Comparison of ENCODE assay signal across 1 cellular context in the genomic region with DNA sequence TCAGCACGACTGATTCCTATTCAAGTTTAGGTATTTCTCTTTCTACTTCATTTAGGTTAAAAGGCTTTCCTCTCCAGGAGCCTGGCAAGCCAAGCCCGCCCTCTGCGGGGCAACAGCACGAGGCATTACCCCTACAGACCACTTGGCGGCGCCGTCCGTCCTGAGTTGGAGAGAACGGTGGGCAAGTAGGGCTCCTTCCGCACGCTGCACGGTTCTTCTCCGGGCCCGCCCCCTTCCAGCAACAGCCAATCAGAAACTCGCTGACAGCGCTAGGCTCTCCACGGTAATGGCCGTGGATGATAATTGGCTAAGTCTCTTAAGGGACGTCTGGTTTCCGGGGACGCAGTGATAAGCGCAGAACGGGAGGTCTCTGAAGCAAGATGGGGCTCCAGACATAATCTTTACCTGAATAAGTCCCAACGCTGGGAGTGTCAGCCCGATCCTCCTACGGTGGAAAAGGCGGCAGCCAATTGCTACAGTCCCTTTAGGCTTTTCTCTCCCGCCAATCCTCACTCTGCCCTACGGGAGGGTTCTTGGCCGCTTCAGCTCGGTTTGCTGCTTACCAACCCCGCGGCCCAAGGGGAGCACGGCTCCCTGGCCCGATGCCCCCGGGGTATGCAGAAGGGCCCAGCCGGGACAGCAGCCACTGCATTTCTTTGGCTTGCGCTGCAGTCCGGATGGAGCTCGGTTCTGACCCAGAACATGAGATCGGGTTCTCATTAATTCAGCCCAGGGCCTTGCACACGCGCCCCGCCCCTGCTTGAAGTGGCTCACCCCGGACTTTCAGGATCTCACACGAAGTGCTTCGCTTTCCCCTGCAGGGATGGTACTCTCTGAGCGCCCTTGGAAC.
TF ChIP-seq lines count a peak whose summit lies in the region.

No MANE protein-coding gene starts in this region.

TF ChIP-seq in HepG2, 621 proteins besides CTCF, POLR2A, EP300 and RAD21 (continued from another document and continues in another):
- no peak for TF ChIP-seq ZNF281 (CRISPR knock-in tag; IDR thresholded peaks at IDR 0.05; ENCODE audit: borderline replicate concordance)
- TF ChIP-seq ZNF883 (CRISPR knock-in tag; IDR thresholded peaks at IDR 0.05; ENCODE audit: not compliant biosample characterization) = peak; percentile 78
- no peak for TF ChIP-seq SUZ12 (IDR thresholded peaks at IDR 0.05; ENCODE audit: low read depth, low read length)
- TF ChIP-seq, protein P1, sequence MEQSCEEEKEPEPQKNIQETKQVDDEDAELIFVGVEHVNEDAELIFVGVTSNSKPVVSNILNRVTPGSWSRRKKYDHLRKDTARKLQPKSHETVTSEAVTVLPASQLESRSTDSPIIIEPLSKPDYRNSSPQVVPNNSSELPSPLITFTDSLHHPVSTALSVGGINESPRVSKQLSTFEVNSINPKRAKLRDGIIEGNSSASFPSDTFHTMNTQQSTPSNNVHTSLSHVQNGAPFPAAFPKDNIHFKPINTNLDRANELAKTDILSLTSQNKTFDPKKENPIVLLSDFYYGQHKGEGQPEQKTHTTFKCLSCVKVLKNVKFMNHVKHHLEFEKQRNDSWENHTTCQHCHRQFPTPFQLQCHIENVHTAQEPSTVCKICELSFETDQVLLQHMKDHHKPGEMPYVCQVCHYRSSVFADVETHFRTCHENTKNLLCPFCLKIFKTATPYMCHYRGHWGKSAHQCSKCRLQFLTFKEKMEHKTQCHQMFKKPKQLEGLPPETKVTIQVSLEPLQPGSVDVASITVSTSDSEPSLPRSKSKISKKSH (CRISPR knock-in tag; IDR thresholded peaks at IDR 0.05; ENCODE audit: borderline replicate concordance) = peak; percentile 71; the same call in 1 of the 2 replicates
- TF ChIP-seq SP140L (CRISPR knock-in tag; IDR thresholded peaks at IDR 0.05; ENCODE audit: borderline replicate concordance) = peak; percentile 92; the same call in 1 of the 2 replicates
- TF ChIP-seq ISX (CRISPR knock-in tag; conservative IDR thresholded peaks at IDR 0.05) = peak; percentile 2; the same call in 1 of the 2 replicates
- TF ChIP-seq, protein P2, sequence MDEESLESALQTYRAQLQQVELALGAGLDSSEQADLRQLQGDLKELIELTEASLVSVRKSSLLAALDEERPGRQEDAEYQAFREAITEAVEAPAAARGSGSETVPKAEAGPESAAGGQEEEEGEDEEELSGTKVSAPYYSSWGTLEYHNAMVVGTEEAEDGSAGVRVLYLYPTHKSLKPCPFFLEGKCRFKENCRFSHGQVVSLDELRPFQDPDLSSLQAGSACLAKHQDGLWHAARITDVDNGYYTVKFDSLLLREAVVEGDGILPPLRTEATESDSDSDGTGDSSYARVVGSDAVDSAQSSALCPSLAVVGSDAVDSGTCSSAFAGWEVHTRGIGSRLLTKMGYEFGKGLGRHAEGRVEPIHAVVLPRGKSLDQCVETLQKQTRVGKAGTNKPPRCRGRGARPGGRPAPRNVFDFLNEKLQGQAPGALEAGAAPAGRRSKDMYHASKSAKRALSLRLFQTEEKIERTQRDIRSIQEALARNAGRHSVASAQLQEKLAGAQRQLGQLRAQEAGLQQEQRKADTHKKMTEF (CRISPR knock-in tag; IDR thresholded peaks at IDR 0.05) = peak; percentile 93
- TF ChIP-seq FOXK2 (IDR thresholded peaks at IDR 0.05) = no peak
- peak; percentile 78; the same call in 1 of the 2 replicates for TF ChIP-seq ZNF33B (CRISPR knock-in tag; IDR thresholded peaks at IDR 0.05)
- peak; percentile 52; the same call in 1 of the 2 replicates for TF ChIP-seq FOXO1 (CRISPR knock-in tag; IDR thresholded peaks at IDR 0.05)
- peak; percentile 52; the same call in 1 of the 2 replicates for TF ChIP-seq ZNF296 (CRISPR knock-in tag; conservative IDR thresholded peaks at IDR 0.05)
- peak; percentile 89; the same call in 1 of the 2 replicates for TF ChIP-seq IKZF5 (CRISPR knock-in tag; IDR thresholded peaks at IDR 0.05)
- TF ChIP-seq ZFP62 (CRISPR knock-in tag; IDR thresholded peaks at IDR 0.05) = no peak
- no peak for TF ChIP-seq E2F5 (CRISPR knock-in tag; conservative IDR thresholded peaks at IDR 0.05)
- TF ChIP-seq JUNB (CRISPR knock-in tag; IDR thresholded peaks at IDR 0.05; ENCODE audit: borderline replicate concordance) = no peak
- peak; percentile 84 for TF ChIP-seq GATAD2A (CRISPR knock-in tag; IDR thresholded peaks at IDR 0.05)
- TF ChIP-seq MED8 (CRISPR knock-in tag; IDR thresholded peaks at IDR 0.05; ENCODE audit: insufficient replicate concordance) = no peak
- TF ChIP-seq HOXA3 (CRISPR knock-in tag; IDR thresholded peaks at IDR 0.05) = peak; percentile 91
- TF ChIP-seq SNAPC2 (CRISPR knock-in tag; IDR thresholded peaks at IDR 0.05) = peak; percentile 69; the same call in 1 of the 2 replicates
- peak; percentile 71 for TF ChIP-seq ZHX2 (IDR thresholded peaks at IDR 0.05; ENCODE audit: low read depth)
- no peak for TF ChIP-seq ZHX2 (CRISPR knock-in tag; IDR thresholded peaks at IDR 0.05; ENCODE audit: borderline replicate concordance)
- no peak for TF ChIP-seq ZNF430 (CRISPR knock-in tag; IDR thresholded peaks at IDR 0.05)
- TF ChIP-seq HMGXB4 (CRISPR knock-in tag; IDR thresholded peaks at IDR 0.05; ENCODE audit: borderline replicate concordance in 1 of 2, low read depth in 1 of 2) = peak; percentile 76 to 94
- no peak for TF ChIP-seq HOXA9 (CRISPR knock-in tag; IDR thresholded peaks at IDR 0.05; ENCODE audit: borderline replicate concordance)
- TF ChIP-seq, protein P3, sequence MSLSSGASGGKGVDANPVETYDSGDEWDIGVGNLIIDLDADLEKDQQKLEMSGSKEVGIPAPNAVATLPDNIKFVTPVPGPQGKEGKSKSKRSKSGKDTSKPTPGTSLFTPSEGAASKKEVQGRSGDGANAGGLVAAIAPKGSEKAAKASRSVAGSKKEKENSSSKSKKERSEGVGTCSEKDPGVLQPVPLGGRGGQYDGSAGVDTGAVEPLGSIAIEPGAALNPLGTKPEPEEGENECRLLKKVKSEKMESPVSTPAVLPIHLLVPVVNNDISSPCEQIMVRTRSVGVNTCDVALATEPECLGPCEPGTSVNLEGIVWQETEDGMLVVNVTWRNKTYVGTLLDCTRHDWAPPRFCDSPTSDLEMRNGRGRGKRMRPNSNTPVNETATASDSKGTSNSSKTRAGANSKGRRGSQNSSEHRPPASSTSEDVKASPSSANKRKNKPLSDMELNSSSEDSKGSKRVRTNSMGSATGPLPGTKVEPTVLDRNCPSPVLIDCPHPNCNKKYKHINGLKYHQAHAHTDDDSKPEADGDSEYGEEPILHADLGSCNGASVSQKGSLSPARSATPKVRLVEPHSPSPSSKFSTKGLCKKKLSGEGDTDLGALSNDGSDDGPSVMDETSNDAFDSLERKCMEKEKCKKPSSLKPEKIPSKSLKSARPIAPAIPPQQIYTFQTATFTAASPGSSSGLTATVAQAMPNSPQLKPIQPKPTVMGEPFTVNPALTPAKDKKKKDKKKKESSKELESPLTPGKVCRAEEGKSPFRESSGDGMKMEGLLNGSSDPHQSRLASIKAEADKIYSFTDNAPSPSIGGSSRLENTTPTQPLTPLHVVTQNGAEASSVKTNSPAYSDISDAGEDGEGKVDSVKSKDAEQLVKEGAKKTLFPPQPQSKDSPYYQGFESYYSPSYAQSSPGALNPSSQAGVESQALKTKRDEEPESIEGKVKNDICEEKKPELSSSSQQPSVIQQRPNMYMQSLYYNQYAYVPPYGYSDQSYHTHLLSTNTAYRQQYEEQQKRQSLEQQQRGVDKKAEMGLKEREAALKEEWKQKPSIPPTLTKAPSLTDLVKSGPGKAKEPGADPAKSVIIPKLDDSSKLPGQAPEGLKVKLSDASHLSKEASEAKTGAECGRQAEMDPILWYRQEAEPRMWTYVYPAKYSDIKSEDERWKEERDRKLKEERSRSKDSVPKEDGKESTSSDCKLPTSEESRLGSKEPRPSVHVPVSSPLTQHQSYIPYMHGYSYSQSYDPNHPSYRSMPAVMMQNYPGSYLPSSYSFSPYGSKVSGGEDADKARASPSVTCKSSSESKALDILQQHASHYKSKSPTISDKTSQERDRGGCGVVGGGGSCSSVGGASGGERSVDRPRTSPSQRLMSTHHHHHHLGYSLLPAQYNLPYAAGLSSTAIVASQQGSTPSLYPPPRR (CRISPR knock-in tag; IDR thresholded peaks at IDR 0.05; ENCODE audit: borderline replicate concordance) = peak; percentile 43; the same call in 1 of the 2 replicates
